ENCODE assay signal across 12 cellular contexts in genomic region chr16:83420206-83420760, GRCh38.
A peak's percentile ranks its signal among the peaks of the same experiment; 100 is the strongest.
DNase-seq lines count a peak whose midpoint lies in the region; TF ChIP-seq lines count a peak whose summit lies in the region.
"Had no signal": no experiment of that assay in that cellular context is flagged by ENCODE, and none has a peak within 500 bp of the region (broad histone marks: within the 10 kb centered on the region; RNA-seq: fewer than 3 reads in every experiment).

No MANE protein-coding gene starts in this region.

- no peak overlapping the region for H3K4me3 ChIP-seq in fibroblast of mammary gland (ENCODE audit: control insufficient read depth, low read depth, low read length)
- no peak overlapping the region for H3K4me3 ChIP-seq in skeletal muscle cell (ENCODE audit: low read depth, low read length)

- H3K36me3 Mint-ChIP-seq in activated naive CD4-positive, alpha-beta T cell treated with anti-CD3 and anti-CD28 coated beads, Interleukin-2, amount 10 ng/mL, durations not matched to agents 7 days and 5 days, result no peaks in the 10 kb centered on the region

- H3K4me1 Mint-ChIP-seq in activated naive CD4-positive, alpha-beta T cell treated with anti-CD3 and anti-CD28 coated beads, Interleukin-2, amount 10 ng/mL, durations not matched to agents 7 days and 5 days, result no peaks in the 10 kb centered on the region

- no peak for TF ChIP-seq CTCF in fibroblast of mammary gland (conservative IDR thresholded peaks at IDR 0.05; ENCODE audit: control insufficient read depth, insufficient read depth, low read depth, low read length)

- no peak overlapping the region for H3K4me3 Mint-ChIP-seq in activated naive CD4-positive, alpha-beta T cell treated with anti-CD3 and anti-CD28 coated beads, Interleukin-2, amount 10 ng/mL, durations not matched to agents 7 days and 5 days
- H3K4me3 Mint-ChIP-seq: activated T-cell treated with anti-CD3 and anti-CD28 coated beads, Interleukin-2, amount 50 U/mL, for 24 hours had no signal

- H3K9me3 Mint-ChIP-seq in activated naive CD4-positive, alpha-beta T cell treated with anti-CD3 and anti-CD28 coated beads, Interleukin-2, amount 10 ng/mL, durations not matched to agents 7 days and 5 days, result peaks cover 3% of the 10 kb centered on the region
- H3K9me3 Mint-ChIP-seq: activated T-cell treated with anti-CD3 and anti-CD28 coated beads, Interleukin-2, amount 50 U/mL, for 24 hours had no signal

- H3K27me3 Mint-ChIP-seq in activated naive CD4-positive, alpha-beta T cell treated with anti-CD3 and anti-CD28 coated beads, Interleukin-2, amount 10 ng/mL, durations not matched to agents 7 days and 5 days, result no peaks in the 10 kb centered on the region
- H3K27me3 Mint-ChIP-seq: activated T-cell treated with anti-CD3 and anti-CD28 coated beads, Interleukin-2, amount 50 U/mL, for 24 hours had no signal

- CTCF ChIA-PET in activated naive CD4-positive, alpha-beta T cell treated with anti-CD3 and anti-CD28 coated beads, Interleukin-2, amount 10 ng/mL, durations not matched to agents 7 days and 5 days (lab: Charles Lee), result interaction anchor here (1.3 kb wide), 1 partner anchor 27 kb away, joined by 3 read pairs; no protein-coding TSS in a partner anchor

- DNase-seq in NOMO-1 treated with DMSO at 0.1 percent for 48 hours (lab: John Stamatoyannopoulos, UW; ENCODE audit: unreplicated experiment) (peak; percentile 15), NOMO-1 treated with dmso at 0.1 percent for 144 hours (lab: John Stamatoyannopoulos, UW; ENCODE audit: unreplicated experiment) (no peak), RKO (ENCODE audit: low spot score) (peak; percentile 40), fibroblast of mammary gland (ENCODE audit: low read depth) (peak; percentile 25), skeletal muscle cell (ENCODE audit: low read depth) (peak; percentile 7), SIG-M5 treated with dmso at 0.1 percent for 504 hours (lab: John Stamatoyannopoulos, UW; ENCODE audit: unreplicated experiment) (no peak)
- no peak for DNase-seq in activated naive CD4-positive, alpha-beta T cell treated with anti-CD3 and anti-CD28 coated beads, Interleukin-2, amount 10 ng/mL, durations not matched to agents 7 days and 5 days
- no peak for DNase-seq in stimulated activated CD4-positive, alpha-beta T cell treated with anti-CD3 and anti-CD28 coated beads, Interleukin-4, amount 100 ng/mL, for 24 hours
- DNase-seq: activated T-cell treated with anti-CD3 and anti-CD28 coated beads, Interleukin-2, amount 50 U/mL, for 24 hours; NCI-H774; nucleus accumbens; T1000 had no signal

- H3K27ac Mint-ChIP-seq in activated naive CD4-positive, alpha-beta T cell treated with anti-CD3 and anti-CD28 coated beads, Interleukin-2, amount 10 ng/mL, durations not matched to agents 7 days and 5 days, result no peak overlapping the region
- H3K27ac Mint-ChIP-seq: activated T-cell treated with anti-CD3 and anti-CD28 coated beads, Interleukin-2, amount 50 U/mL, for 24 hours had no signal

Comparison
In these comparisons a context has a peak if more than half of its experiments do, and no peak if none do; other contexts are left out.
1. DNase-seq: peak in NOMO-1 treated with DMSO at 0.1 percent for 48 hours (single experiment), RKO (single experiment), fibroblast of mammary gland (single experiment) and skeletal muscle cell (single experiment); none in NOMO-1 treated with dmso at 0.1 percent for 144 hours (single experiment), activated naive CD4-positive, alpha-beta T cell treated with anti-CD3 and anti-CD28 coated beads, Interleukin-2, amount 10 ng/mL, durations not matched to agents 7 days and 5 days (single experiment), stimulated activated CD4-positive, alpha-beta T cell treated with anti-CD3 and anti-CD28 coated beads, Interleukin-4, amount 100 ng/mL, for 24 hours (single experiment) and SIG-M5 treated with dmso at 0.1 percent for 504 hours (single experiment).